ENCODE assay signal across 25 cellular contexts in the genomic region with DNA sequence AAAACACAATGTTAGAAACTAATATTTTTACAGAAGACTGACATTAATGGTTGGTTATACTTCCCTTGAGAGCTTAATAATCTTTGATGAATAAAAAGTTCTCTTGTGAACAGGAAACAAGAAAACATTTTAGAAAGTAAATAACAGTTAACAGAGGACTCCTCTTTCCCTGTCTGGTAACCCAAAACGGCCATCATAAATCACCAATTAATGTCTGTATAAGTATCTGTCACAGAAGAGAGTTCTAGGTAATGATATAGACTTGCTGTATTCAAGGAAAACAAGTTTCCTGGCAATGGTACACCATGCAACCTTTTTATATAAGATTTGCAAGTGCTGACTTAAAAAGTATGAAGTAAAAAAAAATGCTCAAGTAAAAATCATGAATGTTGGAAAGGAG.
"Had no signal": no experiment of that assay in that cellular context is flagged by ENCODE, and none has a peak within 500 bp of the region (broad histone marks: within the 10 kb centered on the region; RNA-seq: fewer than 3 reads in every experiment).

No MANE protein-coding gene starts in this region.

- H3K9ac ChIP-seq: SK-N-SH had no signal

- H3K27ac ChIP-seq: SJCRH30, VCaP had no signal

- H3K36me3 ChIP-seq: SJCRH30 had no signal

- ATAC-seq: activated CD4-positive, alpha-beta T cell treated with anti-CD3 and anti-CD28 coated beads for 36 hours; activated T-helper 17 cell treated with anti-CD3 and anti-CD28 coated beads, Interleukin-2, amount 50 U/mL, for 72 hours; Panc1; Right ventricle myocardium inferior had no signal

- H3K9me3 ChIP-seq: SJCRH30, SK-N-SH had no signal

- DNase-seq: activated CD4-positive, alpha-beta memory T cell treated with anti-CD3 and anti-CD28 coated beads, Interleukin-2, amount 10 ng/mL, durations not matched to agents 7 days and 5 days; activated CD4-positive, alpha-beta T cell treated with anti-CD3 and anti-CD28 coated beads for 36 hours; activated CD4-positive, alpha-beta T cell treated with anti-CD3 and anti-CD28 coated beads, Interleukin-2, amount 50 U/mL, for 1 hour; activated gamma-delta T cell; activated naive CD4-positive, alpha-beta T cell treated with anti-CD3 and anti-CD28 coated beads for 36 hours; activated T-cell treated with anti-CD3 and anti-CD28 coated beads for 4 hours; activated T-cell treated with anti-CD3 and anti-CD28 coated beads, Interleukin-2, amount 50 U/mL, for 48 hours; amygdala; cortex of kidney; Kasumi-1; NCI-H187 treated with DMSO at 0.1 percent for 48 hours; NCI-H2081 treated with DMSO at 0.1 percent for 48 hours; NCI-H446; NCI-H526; NCI-H82; OCI-M1; RPMI8226; SJCRH30; SK-N-SH; T-helper 1 cell had no signal

- H3K27me3 ChIP-seq: SJCRH30 had no signal

- H3K4me2 ChIP-seq: SK-N-SH had no signal

- FAIRE-seq: astrocyte had no signal

- H3K4me3 ChIP-seq: SJCRH30 had no signal

- H3K4me1 ChIP-seq: SJCRH30 had no signal
